ENCODE assay signal across 17 cellular contexts in the genomic region with DNA sequence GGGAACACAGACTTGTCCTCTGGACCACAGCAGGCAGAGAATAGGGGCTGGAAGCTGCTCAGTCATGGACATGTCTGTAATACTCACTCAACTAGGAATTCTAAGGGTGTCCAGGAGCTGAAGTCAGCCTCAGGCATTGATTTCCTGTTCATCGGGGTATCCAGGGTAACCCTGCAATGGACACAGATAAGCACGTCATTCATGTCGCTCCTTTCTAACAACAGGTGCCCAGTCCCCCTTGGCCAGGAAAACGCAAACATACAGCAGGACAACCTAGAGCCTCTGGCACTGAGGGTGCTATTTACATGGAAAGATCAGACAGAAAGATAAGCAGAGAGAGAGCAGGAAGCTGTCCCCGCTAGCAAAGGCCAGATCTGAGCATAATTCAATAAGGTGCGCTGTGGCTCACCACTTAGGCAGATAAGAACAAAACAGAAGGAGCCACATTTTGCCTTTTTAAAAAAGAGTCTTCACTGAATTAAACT. TPM values are rescaled to one million over a fixed set of nuclear protein-coding genes. Genes with fewer than 3 reads are reported as not detected.
A peak's percentile ranks its signal among the peaks of the same experiment; 100 is the strongest.
DNase-seq lines count a peak whose midpoint lies in the region; ATAC-seq, FAIRE-seq and TF ChIP-seq lines count a peak whose summit lies in the region.
"Had no signal": no experiment of that assay in that cellular context is flagged by ENCODE, and none has a peak within 500 bp of the region (broad histone marks: within the 10 kb centered on the region; RNA-seq: fewer than 3 reads in every experiment).

No MANE protein-coding gene starts in this region.

- no peaks in the 10 kb centered on the region for H3K36me3 Mint-ChIP-seq in glutamatergic neuron (ENCODE audit: unreplicated experiment)
- H3K36me3 Mint-ChIP-seq in activated naive CD8-positive, alpha-beta T cell treated with anti-CD3 and anti-CD28 coated beads, Interleukin-2, amount 50 U/mL, for 24 hours (ENCODE audit: low read depth): peaks cover 50% of the 10 kb centered on the region

- H3K4me3 ChIP-seq in pancreas: no peak overlapping the region
- H3K4me3 ChIP-seq: uterus had no signal

- H3K27ac Mint-ChIP-seq in glutamatergic neuron (ENCODE audit: unreplicated experiment): peak overlapping the region; percentile 41
- no peak overlapping the region for H3K27ac Mint-ChIP-seq in activated naive CD8-positive, alpha-beta T cell treated with anti-CD3 and anti-CD28 coated beads, Interleukin-2, amount 50 U/mL, for 24 hours
- H3K27ac Mint-ChIP-seq: CD4-positive, alpha-beta T cell had no signal

- peak; percentile 73 for DNase-seq in HT-29 (ENCODE audit: low spot score)
- DNase-seq in NCI-H526 (lab: John Stamatoyannopoulos, UW): peak; percentile 40 to 74
- no peak for DNase-seq in glutamatergic neuron
- DNase-seq in pancreas: peak in 4 of 6 donors; percentile 40 to 63 (median 47)
- DNase-seq in activated naive CD8-positive, alpha-beta T cell treated with anti-CD3 and anti-CD28 coated beads, Interleukin-2, amount 50 U/mL, for 24 hours: no peak
- DNase-seq in amniotic stem cell (lab: John Stamatoyannopoulos, UW): no peak
- DNase-seq: activated CD4-positive, alpha-beta T cell treated with anti-CD3 and anti-CD28 coated beads, Interleukin-2, amount 50 U/mL, for 48 hours; activated gamma-delta T cell; CD4-positive, alpha-beta T cell; GF-D8; NCI-H1048; right cardiac atrium; T1000; uterus had no signal

- intact Hi-C loops in pancreas (cut with DNase I): no loop called here

- H3K36me3 ChIP-seq in pancreas: peaks cover 0 to 18% (median 4%) of the 10 kb centered on the region in 3 donors
- H3K36me3 ChIP-seq: uterus had no signal

- H3K27ac ChIP-seq in pancreas: peak overlapping the region in 3 of 4 donors; percentile 2 to 61 (median 38)
- H3K27ac ChIP-seq: uterus had no signal

- TF ChIP-seq CTCF in glutamatergic neuron (IDR thresholded peaks at IDR 0.05; ENCODE audit: partially characterized antibody, unreplicated experiment) (no peak), pancreas (IDR thresholded peaks at IDR 0.05) (no peak)

- WGBS in pancreas, 2 donors: 10 to 17% methylated on average over 6 of the region's 6 CpGs

- H3K9me3 ChIP-seq in pancreas: no peaks in the 10 kb centered on the region
- H3K9me3 ChIP-seq: uterus had no signal

- no peak for FAIRE-seq in pancreas (lab: Jason Lieb, UNC)
- FAIRE-seq: keratinocyte had no signal

- no peaks in the 10 kb centered on the region for H3K27me3 ChIP-seq in pancreas
- H3K27me3 ChIP-seq: uterus had no signal

- peak; percentile 90 to 94 (median 92) for ATAC-seq in pancreas
- ATAC-seq in activated naive CD8-positive, alpha-beta T cell treated with anti-CD3 and anti-CD28 coated beads, Interleukin-2, amount 50 U/mL, for 24 hours: no peak
- ATAC-seq in activated CD4-positive, CD25-positive, alpha-beta regulatory T cell treated with anti-CD3 and anti-CD28 coated beads, Interleukin-2, amount 50 U/mL, for 24 hours: no peak
- ATAC-seq: right cardiac atrium had no signal

- peaks cover 17% of the 10 kb centered on the region for H3K4me1 Mint-ChIP-seq in glutamatergic neuron (ENCODE audit: low read depth, unreplicated experiment)
- peaks cover 11% of the 10 kb centered on the region for H3K4me1 Mint-ChIP-seq in activated naive CD8-positive, alpha-beta T cell treated with anti-CD3 and anti-CD28 coated beads, Interleukin-2, amount 50 U/mL, for 24 hours

- H3K27me3 Mint-ChIP-seq in glutamatergic neuron (ENCODE audit: unreplicated experiment): peaks cover 2% of the 10 kb centered on the region
- no peaks in the 10 kb centered on the region for H3K27me3 Mint-ChIP-seq in activated naive CD8-positive, alpha-beta T cell treated with anti-CD3 and anti-CD28 coated beads, Interleukin-2, amount 50 U/mL, for 24 hours
- H3K27me3 Mint-ChIP-seq: CD4-positive, alpha-beta T cell; IgD-negative memory B cell had no signal

- peaks cover 2% of the 10 kb centered on the region for H3K9me3 Mint-ChIP-seq in glutamatergic neuron (ENCODE audit: unreplicated experiment)
- H3K9me3 Mint-ChIP-seq in activated naive CD8-positive, alpha-beta T cell treated with anti-CD3 and anti-CD28 coated beads, Interleukin-2, amount 50 U/mL, for 24 hours: no peaks in the 10 kb centered on the region
- H3K9me3 Mint-ChIP-seq: CD4-positive, alpha-beta T cell; IgD-negative memory B cell had no signal

- peaks cover 7 to 12% (median 11%) of the 10 kb centered on the region in 3 donors for H3K4me1 ChIP-seq in pancreas
- H3K4me1 ChIP-seq: uterus had no signal

- no peak overlapping the region for H3K4me3 Mint-ChIP-seq in glutamatergic neuron (ENCODE audit: unreplicated experiment)
- no peak overlapping the region for H3K4me3 Mint-ChIP-seq in activated naive CD8-positive, alpha-beta T cell treated with anti-CD3 and anti-CD28 coated beads, Interleukin-2, amount 50 U/mL, for 24 hours
- H3K4me3 Mint-ChIP-seq: CD4-positive, alpha-beta T cell; IgD-negative memory B cell had no signal

RNA-seq across cellular contexts. Expression of gene QDPR, which starts 21.3 kb away (rescaled TPM):
- total RNA-seq in HT-29 (2014; rRNA removed; shearing (Covaris generic)): 8.8 and 9.2 TPM in 2 replicates
- total RNA-seq in glutamatergic neuron (ENCODE audit: unreplicated experiment) (31.6 TPM), pancreas (10 to 100 TPM; 11.4 to 20.6 (median 16.5) TPM)
- polyA plus RNA-seq in pancreas: 10 to 100 TPM; 14.9 to 56.8 TPM

RNA-seq across cellular contexts. Expression of gene CLRN2, which starts 24.3 kb away (rescaled TPM):
- not detected in 2 replicates for total RNA-seq in HT-29 (2014; rRNA removed; shearing (Covaris generic))
- total RNA-seq in glutamatergic neuron (ENCODE audit: unreplicated experiment) (not detected), pancreas (not detected)
- polyA plus RNA-seq in pancreas: not detected
- total RNA-seq: CD4-positive, alpha-beta T cell; right cardiac atrium; uterus had no signal
- polyA plus RNA-seq: IgD-negative memory B cell, keratinocyte, right cardiac atrium had no signal

Comparison
In these comparisons a context has a peak if more than half of its experiments do, and no peak if none do; other contexts are left out.
1. DNase-seq: peak in HT-29 (single experiment), NCI-H526 (2 of 2) and pancreas (4 of 6); none in glutamatergic neuron (single experiment), activated naive CD8-positive, alpha-beta T cell treated with anti-CD3 and anti-CD28 coated beads, Interleukin-2, amount 50 U/mL, for 24 hours (single experiment) and amniotic stem cell (single experiment).
2. ATAC-seq: peak in pancreas (4 of 4); none in activated naive CD8-positive, alpha-beta T cell treated with anti-CD3 and anti-CD28 coated beads, Interleukin-2, amount 50 U/mL, for 24 hours (single experiment) and activated CD4-positive, CD25-positive, alpha-beta regulatory T cell treated with anti-CD3 and anti-CD28 coated beads, Interleukin-2, amount 50 U/mL, for 24 hours (0 of 2).